In the genomic region with DNA sequence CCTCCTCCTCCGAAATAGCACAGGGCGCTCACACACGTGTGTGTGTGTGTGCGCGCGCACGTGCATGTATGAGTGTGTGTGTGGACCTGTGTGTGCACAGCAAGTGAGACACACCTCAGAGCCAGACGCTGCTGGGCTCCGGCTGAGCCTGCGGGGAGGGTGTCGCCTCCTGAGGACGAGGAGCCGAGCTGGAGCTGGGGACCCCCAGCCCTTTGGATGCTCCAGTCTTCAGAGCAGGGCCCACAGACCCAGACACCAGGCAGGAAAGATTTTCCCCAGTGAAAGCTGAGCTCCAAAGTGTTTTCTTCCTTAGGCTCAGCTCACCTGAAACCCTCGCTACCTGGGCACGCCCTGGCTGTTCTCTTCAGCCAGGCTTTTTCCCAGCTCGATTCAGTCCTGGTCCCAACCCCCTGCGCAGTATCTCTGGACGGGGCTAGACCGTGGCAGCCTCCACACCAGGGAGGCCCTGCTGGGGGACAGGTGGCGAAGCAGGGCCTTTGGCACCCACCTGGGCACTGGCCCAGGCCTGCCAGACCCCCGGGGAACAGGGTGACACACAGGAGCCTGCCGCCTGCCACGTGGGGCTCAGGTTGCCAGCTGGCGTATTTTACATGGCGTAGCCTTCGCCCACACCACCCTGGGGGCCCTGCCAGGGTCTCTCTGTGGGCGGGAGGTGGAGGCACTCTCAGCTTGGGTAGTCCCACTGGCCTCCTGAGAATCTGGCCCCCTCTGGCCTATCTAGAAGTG, we compare ENCODE assay signal across 1 cellular context.
A peak's percentile ranks its signal among the peaks of the same experiment; 100 is the strongest.
TF ChIP-seq lines count a peak whose summit lies in the region.

No MANE protein-coding gene starts in this region.

TF ChIP-seq in HepG2, 621 proteins besides CTCF, POLR2A, EP300 and RAD21:
- no peak for TF ChIP-seq ZBTB8A (CRISPR knock-in tag; IDR thresholded peaks at IDR 0.05; ENCODE audit: borderline replicate concordance, low read depth)
- no peak for TF ChIP-seq ZNF614 (CRISPR knock-in tag; IDR thresholded peaks at IDR 0.05; ENCODE audit: borderline replicate concordance)
- TF ChIP-seq, protein P1, sequence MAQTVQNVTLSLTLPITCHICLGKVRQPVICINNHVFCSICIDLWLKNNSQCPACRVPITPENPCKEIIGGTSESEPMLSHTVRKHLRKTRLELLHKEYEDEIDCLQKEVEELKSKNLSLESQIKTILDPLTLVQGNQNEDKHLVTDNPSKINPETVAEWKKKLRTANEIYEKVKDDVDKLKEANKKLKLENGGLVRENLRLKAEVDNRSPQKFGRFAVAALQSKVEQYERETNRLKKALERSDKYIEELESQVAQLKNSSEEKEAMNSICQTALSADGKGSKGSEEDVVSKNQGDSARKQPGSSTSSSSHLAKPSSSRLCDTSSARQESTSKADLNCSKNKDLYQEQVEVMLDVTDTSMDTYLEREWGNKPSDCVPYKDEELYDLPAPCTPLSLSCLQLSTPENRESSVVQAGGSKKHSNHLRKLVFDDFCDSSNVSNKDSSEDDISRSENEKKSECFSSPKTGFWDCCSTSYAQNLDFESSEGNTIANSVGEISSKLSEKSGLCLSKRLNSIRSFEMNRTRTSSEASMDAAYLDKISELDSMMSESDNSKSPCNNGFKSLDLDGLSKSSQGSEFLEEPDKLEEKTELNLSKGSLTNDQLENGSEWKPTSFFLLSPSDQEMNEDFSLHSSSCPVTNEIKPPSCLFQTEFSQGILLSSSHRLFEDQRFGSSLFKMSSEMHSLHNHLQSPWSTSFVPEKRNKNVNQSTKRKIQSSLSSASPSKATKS (CRISPR knock-in tag; IDR thresholded peaks at IDR 0.05) = no peak
- no peak for TF ChIP-seq ATF7-NPFF (CRISPR knock-in tag; IDR thresholded peaks at IDR 0.05; ENCODE audit: low read depth)
- TF ChIP-seq, protein P2, sequence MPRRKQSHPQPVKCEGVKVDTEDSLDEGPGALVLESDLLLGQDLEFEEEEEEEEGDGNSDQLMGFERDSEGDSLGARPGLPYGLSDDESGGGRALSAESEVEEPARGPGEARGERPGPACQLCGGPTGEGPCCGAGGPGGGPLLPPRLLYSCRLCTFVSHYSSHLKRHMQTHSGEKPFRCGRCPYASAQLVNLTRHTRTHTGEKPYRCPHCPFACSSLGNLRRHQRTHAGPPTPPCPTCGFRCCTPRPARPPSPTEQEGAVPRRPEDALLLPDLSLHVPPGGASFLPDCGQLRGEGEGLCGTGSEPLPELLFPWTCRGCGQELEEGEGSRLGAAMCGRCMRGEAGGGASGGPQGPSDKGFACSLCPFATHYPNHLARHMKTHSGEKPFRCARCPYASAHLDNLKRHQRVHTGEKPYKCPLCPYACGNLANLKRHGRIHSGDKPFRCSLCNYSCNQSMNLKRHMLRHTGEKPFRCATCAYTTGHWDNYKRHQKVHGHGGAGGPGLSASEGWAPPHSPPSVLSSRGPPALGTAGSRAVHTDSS (CRISPR knock-in tag; conservative IDR thresholded peaks at IDR 0.05) = no peak
- TF ChIP-seq, protein P3, sequence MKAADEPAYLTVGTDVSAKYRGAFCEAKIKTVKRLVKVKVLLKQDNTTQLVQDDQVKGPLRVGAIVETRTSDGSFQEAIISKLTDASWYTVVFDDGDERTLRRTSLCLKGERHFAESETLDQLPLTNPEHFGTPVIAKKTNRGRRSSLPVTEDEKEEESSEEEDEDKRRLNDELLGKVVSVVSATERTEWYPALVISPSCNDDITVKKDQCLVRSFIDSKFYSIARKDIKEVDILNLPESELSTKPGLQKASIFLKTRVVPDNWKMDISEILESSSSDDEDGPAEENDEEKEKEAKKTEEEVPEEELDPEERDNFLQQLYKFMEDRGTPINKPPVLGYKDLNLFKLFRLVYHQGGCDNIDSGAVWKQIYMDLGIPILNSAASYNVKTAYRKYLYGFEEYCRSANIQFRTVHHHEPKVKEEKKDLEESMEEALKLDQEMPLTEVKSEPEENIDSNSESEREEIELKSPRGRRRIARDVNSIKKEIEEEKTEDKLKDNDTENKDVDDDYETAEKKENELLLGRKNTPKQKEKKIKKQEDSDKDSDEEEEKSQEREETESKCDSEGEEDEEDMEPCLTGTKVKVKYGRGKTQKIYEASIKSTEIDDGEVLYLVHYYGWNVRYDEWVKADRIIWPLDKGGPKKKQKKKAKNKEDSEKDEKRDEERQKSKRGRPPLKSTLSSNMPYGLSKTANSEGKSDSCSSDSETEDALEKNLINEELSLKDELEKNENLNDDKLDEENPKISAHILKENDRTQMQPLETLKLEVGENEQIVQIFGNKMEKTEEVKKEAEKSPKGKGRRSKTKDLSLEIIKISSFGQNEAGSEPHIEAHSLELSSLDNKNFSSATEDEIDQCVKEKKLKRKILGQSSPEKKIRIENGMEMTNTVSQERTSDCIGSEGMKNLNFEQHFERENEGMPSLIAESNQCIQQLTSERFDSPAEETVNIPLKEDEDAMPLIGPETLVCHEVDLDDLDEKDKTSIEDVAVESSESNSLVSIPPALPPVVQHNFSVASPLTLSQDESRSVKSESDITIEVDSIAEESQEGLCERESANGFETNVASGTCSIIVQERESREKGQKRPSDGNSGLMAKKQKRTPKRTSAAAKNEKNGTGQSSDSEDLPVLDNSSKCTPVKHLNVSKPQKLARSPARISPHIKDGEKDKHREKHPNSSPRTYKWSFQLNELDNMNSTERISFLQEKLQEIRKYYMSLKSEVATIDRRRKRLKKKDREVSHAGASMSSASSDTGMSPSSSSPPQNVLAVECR (CRISPR knock-in tag; IDR thresholded peaks at IDR 0.05; ENCODE audit: borderline replicate concordance) = 0 out of 2 replicates have a peak, but pooled peaks have one; percentile 16
- TF ChIP-seq ZNF891 (CRISPR knock-in tag; IDR thresholded peaks at IDR 0.05) = no peak
- TF ChIP-seq, protein P4, sequence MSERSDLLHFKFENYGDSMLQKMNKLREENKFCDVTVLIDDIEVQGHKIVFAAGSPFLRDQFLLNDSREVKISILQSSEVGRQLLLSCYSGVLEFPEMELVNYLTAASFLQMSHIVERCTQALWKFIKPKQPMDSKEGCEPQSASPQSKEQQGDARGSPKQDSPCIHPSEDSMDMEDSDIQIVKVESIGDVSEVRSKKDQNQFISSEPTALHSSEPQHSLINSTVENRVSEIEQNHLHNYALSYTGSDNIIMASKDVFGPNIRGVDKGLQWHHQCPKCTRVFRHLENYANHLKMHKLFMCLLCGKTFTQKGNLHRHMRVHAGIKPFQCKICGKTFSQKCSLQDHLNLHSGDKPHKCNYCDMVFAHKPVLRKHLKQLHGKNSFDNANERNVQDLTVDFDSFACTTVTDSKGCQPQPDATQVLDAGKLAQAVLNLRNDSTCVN (CRISPR knock-in tag; IDR thresholded peaks at IDR 0.05; ENCODE audit: borderline replicate concordance) = no peak
- TF ChIP-seq, protein P5, sequence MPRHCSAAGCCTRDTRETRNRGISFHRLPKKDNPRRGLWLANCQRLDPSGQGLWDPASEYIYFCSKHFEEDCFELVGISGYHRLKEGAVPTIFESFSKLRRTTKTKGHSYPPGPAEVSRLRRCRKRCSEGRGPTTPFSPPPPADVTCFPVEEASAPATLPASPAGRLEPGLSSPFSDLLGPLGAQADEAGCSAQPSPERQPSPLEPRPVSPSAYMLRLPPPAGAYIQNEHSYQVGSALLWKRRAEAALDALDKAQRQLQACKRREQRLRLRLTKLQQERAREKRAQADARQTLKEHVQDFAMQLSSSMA (CRISPR knock-in tag; IDR thresholded peaks at IDR 0.05) = no peak
- no peak for TF ChIP-seq BRD4 (CRISPR knock-in tag; IDR thresholded peaks at IDR 0.05)
- no peak for TF ChIP-seq ZNF597 (CRISPR knock-in tag; IDR thresholded peaks at IDR 0.05)
- TF ChIP-seq ZNF558 (CRISPR knock-in tag; IDR thresholded peaks at IDR 0.05; ENCODE audit: borderline replicate concordance) = no peak
- TF ChIP-seq ZFP90 (CRISPR knock-in tag; IDR thresholded peaks at IDR 0.05; ENCODE audit: borderline replicate concordance) = no peak
- no peak for TF ChIP-seq ZEB1 (IDR thresholded peaks at IDR 0.05; ENCODE audit: insufficient replicate concordance, low read depth)
- TF ChIP-seq ZNF331 (CRISPR knock-in tag; IDR thresholded peaks at IDR 0.05) = no peak
- no peak for TF ChIP-seq ZNF761 (CRISPR knock-in tag; conservative IDR thresholded peaks at IDR 0.05)
- 0 out of 2 replicates have a peak, but pooled peaks have one; percentile 17 for TF ChIP-seq POLR2G (IDR thresholded peaks at IDR 0.05; ENCODE audit: low read depth, low read length)
- no peak for TF ChIP-seq JDP2 (CRISPR knock-in tag; IDR thresholded peaks at IDR 0.05; ENCODE audit: borderline replicate concordance)
- TF ChIP-seq ZNF124 (CRISPR knock-in tag; IDR thresholded peaks at IDR 0.05) = no peak
- TF ChIP-seq AGO2 (optimal IDR thresholded peaks at IDR 0.05; ENCODE audit: low read depth, low read length) = peak; percentile 35
